ENCODE assay signal across 28 cellular contexts in the genomic region with DNA sequence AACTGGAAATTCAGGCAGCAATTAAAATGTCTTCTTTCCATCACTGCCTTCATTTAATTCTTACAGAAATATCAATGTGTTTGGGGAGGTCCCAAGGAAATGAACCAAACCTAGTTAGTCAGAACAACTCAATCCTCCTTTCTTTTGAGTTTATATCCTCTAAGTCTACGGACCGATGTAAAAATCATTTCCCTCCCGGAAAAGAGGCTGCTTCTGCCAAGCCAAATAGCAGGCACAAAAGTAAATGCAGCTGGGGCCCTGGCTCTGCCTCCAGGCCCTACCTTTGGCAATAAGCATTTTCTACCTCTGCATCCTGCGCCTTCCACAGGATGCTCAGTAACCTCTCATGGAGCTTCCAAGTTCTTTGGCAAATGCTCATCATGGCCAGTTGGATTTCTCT.
A peak's percentile ranks its signal among the peaks of the same experiment; 100 is the strongest.
DNase-seq lines count a peak whose midpoint lies in the region; ATAC-seq, FAIRE-seq and TF ChIP-seq lines count a peak whose summit lies in the region.
"Had no signal": no experiment of that assay in that cellular context is flagged by ENCODE, and none has a peak within 500 bp of the region (broad histone marks: within the 10 kb centered on the region; RNA-seq: fewer than 3 reads in every experiment).

No MANE protein-coding gene starts in this region.

- dilution Hi-C loops in endothelial cell of umbilical vein (cut with MboI; ENCODE audit: extremely low pct_ligation_motif_present, low sequenced_read_pairs) = no loop called here

- H3K27me3 ChIP-seq in ascending aorta (no peaks in the 10 kb centered on the region), endothelial cell of umbilical vein (ENCODE audit: control insufficient read depth in 2 of 2, insufficient read depth in 2 of 2, low read length in 2 of 2) (no peaks in the 10 kb centered on the region), tibial artery (no peaks in the 10 kb centered on the region)
- H3K27me3 ChIP-seq: BE2C, BLaER1 had no signal

- H3K9me3 ChIP-seq in ascending aorta (no peaks in the 10 kb centered on the region), endothelial cell of umbilical vein (replicated peaks; ENCODE audit: control insufficient read depth, insufficient read depth, low read length) (no peaks in the 10 kb centered on the region), tibial artery (no peaks in the 10 kb centered on the region)
- H3K9me3 ChIP-seq: BE2C, BLaER1 had no signal

- peaks cover 3% of the 10 kb centered on the region for H3K9me3 Mint-ChIP-seq in chondrocyte (ENCODE audit: low read depth)
- H3K9me3 Mint-ChIP-seq in activated naive CD8-positive, alpha-beta T cell treated with anti-CD3 and anti-CD28 coated beads for 36 hours = no peaks in the 10 kb centered on the region
- H3K9me3 Mint-ChIP-seq: CD8-positive, alpha-beta memory T cell had no signal

- peaks cover 15% of the 10 kb centered on the region for H3K36me3 Mint-ChIP-seq in chondrocyte (ENCODE audit: low read depth)
- no peaks in the 10 kb centered on the region for H3K36me3 Mint-ChIP-seq in activated naive CD8-positive, alpha-beta T cell treated with anti-CD3 and anti-CD28 coated beads for 36 hours
- H3K36me3 Mint-ChIP-seq: CD14-positive monocyte; CD4-positive, alpha-beta memory T cell; CD4-positive, CD25-positive, alpha-beta regulatory T cell; CD8-positive, alpha-beta memory T cell had no signal

- no peaks in the 10 kb centered on the region for H4K20me1 ChIP-seq in endothelial cell of umbilical vein (replicated peaks; ENCODE audit: control insufficient read depth, extremely low read depth, insufficient read depth, low read length)
- H4K20me1 ChIP-seq: BLaER1 had no signal

- no peak overlapping the region for H3K9ac ChIP-seq in endothelial cell of umbilical vein (replicated peaks; ENCODE audit: extremely low read depth, insufficient read depth, low read length)
- H3K9ac ChIP-seq: BLaER1 had no signal

- H3K36me3 ChIP-seq in ascending aorta (no peaks in the 10 kb centered on the region), endothelial cell of umbilical vein (ENCODE audit: control insufficient read depth in 2 of 2, extremely low read depth in 1 of 2, insufficient read depth in 2 of 2, low read length in 2 of 2) (no peaks in the 10 kb centered on the region), tibial artery (no peaks in the 10 kb centered on the region)
- H3K36me3 ChIP-seq: BE2C, BLaER1 had no signal

- no peaks in the 10 kb centered on the region for H3K9me1 ChIP-seq in endothelial cell of umbilical vein (replicated peaks; ENCODE audit: control insufficient read depth, extremely low read depth, insufficient read depth, low read length)

- H3K27ac Mint-ChIP-seq in chondrocyte (ENCODE audit: unreplicated experiment) = peak overlapping the region; percentile 28
- H3K27ac Mint-ChIP-seq in activated naive CD8-positive, alpha-beta T cell treated with anti-CD3 and anti-CD28 coated beads for 36 hours = no peak overlapping the region
- H3K27ac Mint-ChIP-seq: CD14-positive monocyte; CD4-positive, alpha-beta memory T cell; CD4-positive, CD25-positive, alpha-beta regulatory T cell; CD8-positive, alpha-beta memory T cell had no signal

- H3K4me3 ChIP-seq in ascending aorta (no peak overlapping the region), endothelial cell of umbilical vein (replicated peaks in 1 of 3; ENCODE audit: insufficient read depth in 1 of 3, low read depth in 1 of 3, low read length in 3 of 3) (no peak overlapping the region), tibial artery (no peak overlapping the region)
- H3K4me3 ChIP-seq: BLaER1, GM12878 had no signal

- no peaks in the 10 kb centered on the region for H3K79me2 ChIP-seq in endothelial cell of umbilical vein (ENCODE audit: control insufficient read depth, insufficient read depth, low read length)

- TF ChIP-seq CTCF in ascending aorta (IDR thresholded peaks at IDR 0.05) = no peak
- no peak for TF ChIP-seq CTCF in chondrocyte (IDR thresholded peaks at IDR 0.05)
- no peak for TF ChIP-seq CTCF in endothelial cell of umbilical vein (IDR thresholded peaks at IDR 0.05; ENCODE audit: extremely low read depth in 1 of 2, insufficient read depth in 1 of 2, low read depth in 1 of 2, low read length in 2 of 2)
- no peak for TF ChIP-seq CTCF in tibial artery (IDR thresholded peaks at IDR 0.05)

- peaks cover 0 to 4% of the 10 kb centered on the region in 2 donors for H3K4me1 ChIP-seq in ascending aorta
- H3K4me1 ChIP-seq in endothelial cell of umbilical vein (ENCODE audit: control insufficient read depth, extremely low read depth, insufficient read depth, low read length) = peaks cover 10% of the 10 kb centered on the region
- H3K4me1 ChIP-seq in tibial artery = peaks cover 0 to 11% (median 3%) of the 10 kb centered on the region in 4 donors
- H3K4me1 ChIP-seq: BE2C, BLaER1 had no signal

- H3K27ac ChIP-seq in ascending aorta = peak overlapping the region; percentile 23 to 34
- no peak overlapping the region for H3K27ac ChIP-seq in endothelial cell of umbilical vein (ENCODE audit: insufficient read depth, low read depth, low read length)
- H3K27ac ChIP-seq in tibial artery = peak overlapping the region; percentile 12 to 17
- H3K27ac ChIP-seq: BLaER1 had no signal

- H3K4me1 Mint-ChIP-seq in chondrocyte (ENCODE audit: low read depth) = peaks cover 77% of the 10 kb centered on the region
- no peaks in the 10 kb centered on the region for H3K4me1 Mint-ChIP-seq in activated naive CD8-positive, alpha-beta T cell treated with anti-CD3 and anti-CD28 coated beads for 36 hours
- H3K4me1 Mint-ChIP-seq: CD14-positive monocyte; CD4-positive, alpha-beta memory T cell; CD4-positive, CD25-positive, alpha-beta regulatory T cell; CD8-positive, alpha-beta memory T cell had no signal

- no peak for TF ChIP-seq POLR2A in endothelial cell of umbilical vein (IDR thresholded peaks at IDR 0.05; ENCODE audit: low read depth, low read length)

- POLR2A ChIA-PET in endothelial cell of umbilical vein (lab: Charles Lee) = no interaction called here

- H3K4me3 Mint-ChIP-seq in chondrocyte (ENCODE audit: unreplicated experiment) = no peak overlapping the region
- no peak overlapping the region for H3K4me3 Mint-ChIP-seq in activated naive CD8-positive, alpha-beta T cell treated with anti-CD3 and anti-CD28 coated beads for 36 hours
- H3K4me3 Mint-ChIP-seq: CD14-positive monocyte; CD4-positive, alpha-beta memory T cell; CD4-positive, CD25-positive, alpha-beta regulatory T cell; CD8-positive, alpha-beta memory T cell had no signal

- H2AFZ ChIP-seq in endothelial cell of umbilical vein (ENCODE audit: low read depth, low read length) = peak overlapping the region; percentile 44

- no peak for ATAC-seq in GM21381 (IDR thresholded peaks at IDR 0.05; ENCODE audit: unreplicated experiment)
- ATAC-seq: GM12878 had no signal

- intact Hi-C loops in ascending aorta (cut with DNase I) (no loop called here), endothelial cell of umbilical vein (cut with micrococcal nuclease) (no loop called here), tibial artery (cut with DNase I; ENCODE audit: low total_unique reads) (no loop called here)

- CTCF ChIA-PET in endothelial cell of umbilical vein (lab: Charles Lee) = interaction anchor here (0.7 to 1.7 kb wide), 6 partner anchors 9 to 27 kb away, joined by 3 to 6 read pairs (median 4); no protein-coding TSS in a partner anchor

- no TSS peak for BruUV-seq in endothelial cell of umbilical vein (replicated peaks; lab: Mats Ljungman, UMichigan)

- FAIRE-seq in endothelial cell of umbilical vein (lab: Jason Lieb, UNC) = no peak
- FAIRE-seq: A204.1, GM12878, GM12892, GM18507 had no signal

- peak overlapping the region; percentile 41 for H3K4me2 ChIP-seq in endothelial cell of umbilical vein (ENCODE audit: insufficient read depth, low read length)
- H3K4me2 ChIP-seq: BLaER1 had no signal

- H3K27me3 Mint-ChIP-seq in chondrocyte (ENCODE audit: low read depth) = no peaks in the 10 kb centered on the region
- H3K27me3 Mint-ChIP-seq in activated naive CD8-positive, alpha-beta T cell treated with anti-CD3 and anti-CD28 coated beads for 36 hours = no peaks in the 10 kb centered on the region
- H3K27me3 Mint-ChIP-seq: CD8-positive, alpha-beta memory T cell had no signal

- DNase-seq in ascending aorta (ENCODE audit: low spot score in 2 of 2) (no peak), chondrocyte (ENCODE audit: low spot score) (no peak), endothelial cell of umbilical vein (ENCODE audit: low read depth, low spot score) (peak; percentile 77), tibial artery (no peak), NOMO-1 treated with dmso at 0.1 percent for 144 hours (lab: John Stamatoyannopoulos, UW; ENCODE audit: unreplicated experiment) (no peak)
- no peak for DNase-seq in activated naive CD8-positive, alpha-beta T cell treated with anti-CD3 and anti-CD28 coated beads for 36 hours
- DNase-seq: 8988T; ACHN; BE2C; C1 segment of cervical spinal cord; CD4-positive, alpha-beta memory T cell; CD4-positive, CD25-positive, alpha-beta regulatory T cell; CD8-positive, alpha-beta memory T cell; COR-L47; DMS 273 treated with DMSO at 0.1 percent for 48 hours; DMS153; DMS53; DMS79; DND-41; EL; GDM1 had no signal

TF ChIP-seq in endothelial cell of umbilical vein, 7 proteins besides CTCF, POLR2A, EP300 and RAD21:
- no peak for TF ChIP-seq MYC (IDR thresholded peaks at IDR 0.05; ENCODE audit: low read depth, low read length)
- TF ChIP-seq, protein P1, sequence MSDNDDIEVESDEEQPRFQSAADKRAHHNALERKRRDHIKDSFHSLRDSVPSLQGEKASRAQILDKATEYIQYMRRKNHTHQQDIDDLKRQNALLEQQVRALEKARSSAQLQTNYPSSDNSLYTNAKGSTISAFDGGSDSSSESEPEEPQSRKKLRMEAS (IDR thresholded peaks at IDR 0.05; ENCODE audit: insufficient read depth, insufficient read length) = no peak
- TF ChIP-seq POLR2AphosphoS5 (IDR thresholded peaks at IDR 0.05; ENCODE audit: insufficient read depth, low read depth, low read length) = no peak
- no peak for TF ChIP-seq EZH2 (IDR thresholded peaks at IDR 0.05; ENCODE audit: borderline replicate concordance, low read depth, low read length, severe bottlenecking)
- TF ChIP-seq FOS (IDR thresholded peaks at IDR 0.05; ENCODE audit: borderline replicate concordance, insufficient read depth, low read length) = no peak
- no peak for TF ChIP-seq JUN (IDR thresholded peaks at IDR 0.05; ENCODE audit: borderline replicate concordance, insufficient read depth, insufficient read length, low read depth)
- TF ChIP-seq GATA2 (IDR thresholded peaks at IDR 0.05; ENCODE audit: insufficient read depth, insufficient read length, low read depth, low read length) = no peak
